In the genomic region with DNA sequence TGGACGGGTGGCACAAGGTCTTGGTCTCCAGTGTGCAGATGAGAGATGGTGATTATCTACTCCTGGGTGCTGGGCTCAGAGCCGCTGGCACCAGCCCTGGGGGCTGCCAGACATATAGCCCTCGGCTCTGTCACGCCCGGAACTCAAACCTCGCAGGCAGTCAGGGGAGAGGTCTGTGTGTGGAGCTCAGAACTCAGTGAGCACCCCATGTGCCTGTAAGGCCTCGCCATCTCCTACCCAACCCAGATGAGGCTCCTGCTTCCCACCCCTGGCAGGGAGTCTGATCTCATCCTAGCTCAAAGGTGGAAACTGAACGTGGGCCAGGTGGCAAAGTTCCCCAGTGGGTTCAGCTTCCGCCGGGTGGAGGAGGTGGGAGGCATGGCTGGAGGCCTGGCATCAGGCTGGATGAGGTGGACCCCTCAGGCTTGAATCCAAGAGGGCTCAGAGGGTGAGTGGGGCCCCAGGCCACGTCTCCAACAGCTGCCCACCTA, we compare ENCODE assay signal across 1 cellular context.
TF ChIP-seq lines count a peak whose summit lies in the region.

No MANE protein-coding gene starts in this region.

TF ChIP-seq in IMR-90, 13 proteins besides CTCF, POLR2A, EP300 and RAD21 (continued from another document):
- TF ChIP-seq, protein P1, sequence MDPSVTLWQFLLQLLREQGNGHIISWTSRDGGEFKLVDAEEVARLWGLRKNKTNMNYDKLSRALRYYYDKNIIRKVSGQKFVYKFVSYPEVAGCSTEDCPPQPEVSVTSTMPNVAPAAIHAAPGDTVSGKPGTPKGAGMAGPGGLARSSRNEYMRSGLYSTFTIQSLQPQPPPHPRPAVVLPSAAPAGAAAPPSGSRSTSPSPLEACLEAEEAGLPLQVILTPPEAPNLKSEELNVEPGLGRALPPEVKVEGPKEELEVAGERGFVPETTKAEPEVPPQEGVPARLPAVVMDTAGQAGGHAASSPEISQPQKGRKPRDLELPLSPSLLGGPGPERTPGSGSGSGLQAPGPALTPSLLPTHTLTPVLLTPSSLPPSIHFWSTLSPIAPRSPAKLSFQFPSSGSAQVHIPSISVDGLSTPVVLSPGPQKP (IDR thresholded peaks at IDR 0.05; ENCODE audit: borderline replicate concordance, low read depth, low read length), result no peak
TF ChIP-seq in IMR-90: peak in this region for 0.
